Comparison of ENCODE assay signal across 30 cellular contexts in genomic region chr19:16031872-16032200, GRCh38.
"Had no signal": no experiment of that assay in that cellular context is flagged by ENCODE, and none has a peak within 500 bp of the region (broad histone marks: within the 10 kb centered on the region; RNA-seq: fewer than 3 reads in every experiment).

No MANE protein-coding gene starts in this region.

- H3K36me3 Mint-ChIP-seq: naive thymus-derived CD4-positive, alpha-beta T cell; neural progenitor cell; stimulated activated memory B cell treated with anti-CD40 and anti-IgM and Interleukin-4, amounts not matched to agents 10 μg/mL and 1 μg/mL and 100 μg/mL, for 72 hours had no signal

- H3K9ac ChIP-seq: neural progenitor cell, parathyroid adenoma had no signal

- H3K27ac ChIP-seq: colonic mucosa, esophagus muscularis mucosa, foreskin keratinocyte, gastroesophageal sphincter, heart left ventricle, hepatocyte, neural progenitor cell, parathyroid adenoma, prostate gland, right atrium auricular region, sigmoid colon, tibial artery, vagina had no signal

- H3K36me3 ChIP-seq: colonic mucosa, esophagus muscularis mucosa, gastroesophageal sphincter, heart left ventricle, neural progenitor cell, prostate gland, right atrium auricular region, sigmoid colon, tibial artery, vagina had no signal

- H3K9me3 Mint-ChIP-seq: central memory CD8-positive, alpha-beta T cell; naive thymus-derived CD4-positive, alpha-beta T cell; nephron; stimulated activated memory B cell treated with anti-CD40 and anti-IgM and Interleukin-4, amounts not matched to agents 10 μg/mL and 1 μg/mL and 100 μg/mL, for 72 hours had no signal

- H3K4me2 ChIP-seq: hepatocyte, neural progenitor cell had no signal

- DNase-seq: colonic mucosa; dermis blood vessel endothelial cell; effector memory CD4-positive, alpha-beta T cell; foreskin keratinocyte; kidney glomerular epithelial cell; mesenchymal stem cell; midbrain; naive thymus-derived CD4-positive, alpha-beta T cell; nucleus accumbens; stimulated activated CD4-positive, alpha-beta T cell treated with anti-CD3 and anti-CD28 coated beads, Interleukin-4, amount 100 ng/mL, for 4 hours; stimulated activated naive CD8-positive, alpha-beta T cell treated with anti-CD3 and anti-CD28 coated beads, Interleukin-15, Interleukin-2, amounts not matched to agents 100 U/mL and 50 U/mL, for 24 hours; substantia nigra; tibial artery had no signal

- H3K27me3 Mint-ChIP-seq: central memory CD8-positive, alpha-beta T cell; stimulated activated memory B cell treated with anti-CD40 and anti-IgM and Interleukin-4, amounts not matched to agents 10 μg/mL and 1 μg/mL and 100 μg/mL, for 72 hours had no signal

- H3K4me3 Mint-ChIP-seq: central memory CD8-positive, alpha-beta T cell; naive thymus-derived CD4-positive, alpha-beta T cell; nephron; neural progenitor cell; stimulated activated memory B cell treated with anti-CD40 and anti-IgM and Interleukin-4, amounts not matched to agents 10 μg/mL and 1 μg/mL and 100 μg/mL, for 72 hours had no signal

- H3K27ac Mint-ChIP-seq: naive thymus-derived CD4-positive, alpha-beta T cell; nephron; neural progenitor cell; stimulated activated memory B cell treated with anti-CD40 and anti-IgM and Interleukin-4, amounts not matched to agents 10 μg/mL and 1 μg/mL and 100 μg/mL, for 72 hours had no signal

- FAIRE-seq: endothelial cell of umbilical vein, islet of Langerhans had no signal

- H3K79me2 ChIP-seq: hepatocyte, parathyroid adenoma had no signal

- H2AFZ ChIP-seq: hepatocyte, neural progenitor cell, parathyroid adenoma had no signal

- H3K4me1 ChIP-seq: colonic mucosa, esophagus muscularis mucosa, foreskin keratinocyte, gastroesophageal sphincter, heart left ventricle, neural progenitor cell, parathyroid adenoma, prostate gland, right atrium auricular region, sigmoid colon, testis, tibial artery, vagina had no signal

- H3K27me3 ChIP-seq: colonic mucosa, esophagus muscularis mucosa, foreskin keratinocyte, gastroesophageal sphincter, heart left ventricle, hepatocyte, neural progenitor cell, right atrium auricular region, sigmoid colon, testis, tibial artery, vagina had no signal

- H3K4me1 Mint-ChIP-seq: central memory CD8-positive, alpha-beta T cell; nephron; neural progenitor cell had no signal

- ATAC-seq: foreskin keratinocyte; gastroesophageal sphincter; heart left ventricle; naive thymus-derived CD4-positive, alpha-beta T cell; stimulated activated memory B cell treated with anti-CD40 and anti-IgM and Interleukin-4, amounts not matched to agents 10 μg/mL and 1 μg/mL and 100 μg/mL, for 72 hours; stimulated activated naive CD8-positive, alpha-beta T cell treated with anti-CD3 and anti-CD28 coated beads, Interleukin-15, Interleukin-2, amounts not matched to agents 100 U/mL and 50 U/mL, for 24 hours had no signal

- H3K4me3 ChIP-seq: colonic mucosa, esophagus muscularis mucosa, gastroesophageal sphincter, heart left ventricle, hepatocyte, lung, neural progenitor cell, prostate gland, right atrium auricular region, sigmoid colon, testis, tibial artery, vagina had no signal

- H3K9me3 ChIP-seq: colonic mucosa, esophagus muscularis mucosa, gastroesophageal sphincter, heart left ventricle, prostate gland, right atrium auricular region, sigmoid colon, testis, tibial artery, vagina had no signal
